In genomic region chr2:74864728-74865722, GRCh38 we compare ENCODE assay signal across 1 cellular context.
TF ChIP-seq lines count a peak whose summit lies in the region.

No MANE protein-coding gene starts in this region.

TF ChIP-seq in HepG2, 621 proteins besides CTCF, POLR2A, EP300 and RAD21 (continued from another document and continues in another):
- TF ChIP-seq NFYB (CRISPR knock-in tag; IDR thresholded peaks at IDR 0.05), result no peak
- no peak for TF ChIP-seq ZNF17 (CRISPR knock-in tag; IDR thresholded peaks at IDR 0.05)
- TF ChIP-seq ZNF567 (CRISPR knock-in tag; IDR thresholded peaks at IDR 0.05; ENCODE audit: borderline replicate concordance), result 0 out of 2 replicates have a peak, but pooled peaks have one; percentile 25
- TF ChIP-seq NFE2 (CRISPR knock-in tag; IDR thresholded peaks at IDR 0.05), result peak; percentile 56; the same call in 1 of the 2 replicates
- TF ChIP-seq NFKB2 (CRISPR knock-in tag; IDR thresholded peaks at IDR 0.05; ENCODE audit: borderline replicate concordance), result no peak
- TF ChIP-seq MATR3 (CRISPR knock-in tag; IDR thresholded peaks at IDR 0.05), result no peak
- TF ChIP-seq, protein P1, sequence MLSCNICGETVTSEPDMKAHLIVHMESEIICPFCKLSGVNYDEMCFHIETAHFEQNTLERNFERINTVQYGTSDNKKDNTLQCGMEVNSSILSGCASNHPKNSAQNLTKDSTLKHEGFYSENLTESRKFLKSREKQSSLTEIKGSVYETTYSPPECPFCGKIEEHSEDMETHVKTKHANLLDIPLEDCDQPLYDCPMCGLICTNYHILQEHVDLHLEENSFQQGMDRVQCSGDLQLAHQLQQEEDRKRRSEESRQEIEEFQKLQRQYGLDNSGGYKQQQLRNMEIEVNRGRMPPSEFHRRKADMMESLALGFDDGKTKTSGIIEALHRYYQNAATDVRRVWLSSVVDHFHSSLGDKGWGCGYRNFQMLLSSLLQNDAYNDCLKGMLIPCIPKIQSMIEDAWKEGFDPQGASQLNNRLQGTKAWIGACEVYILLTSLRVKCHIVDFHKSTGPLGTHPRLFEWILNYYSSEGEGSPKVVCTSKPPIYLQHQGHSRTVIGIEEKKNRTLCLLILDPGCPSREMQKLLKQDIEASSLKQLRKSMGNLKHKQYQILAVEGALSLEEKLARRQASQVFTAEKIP (CRISPR knock-in tag; IDR thresholded peaks at IDR 0.05; ENCODE audit: borderline replicate concordance), result no peak
- no peak for TF ChIP-seq ZNF468 (CRISPR knock-in tag; IDR thresholded peaks at IDR 0.05)
- no peak for TF ChIP-seq ZNF121 (CRISPR knock-in tag; IDR thresholded peaks at IDR 0.05)
- no peak for TF ChIP-seq JDP2 (CRISPR knock-in tag; IDR thresholded peaks at IDR 0.05; ENCODE audit: borderline replicate concordance)
- TF ChIP-seq HDAC2 (CRISPR knock-in tag; IDR thresholded peaks at IDR 0.05), result 0 out of 2 replicates have a peak, but pooled peaks have one; percentile 6
- no peak for TF ChIP-seq PHF21A (CRISPR knock-in tag; IDR thresholded peaks at IDR 0.05)
- TF ChIP-seq MTA1 (CRISPR knock-in tag; IDR thresholded peaks at IDR 0.05; ENCODE audit: borderline replicate concordance), result no peak
- TF ChIP-seq ZSCAN29 (CRISPR knock-in tag; conservative IDR thresholded peaks at IDR 0.05), result no peak
- TF ChIP-seq ZNF790 (CRISPR knock-in tag; IDR thresholded peaks at IDR 0.05; ENCODE audit: borderline replicate concordance), result no peak
- TF ChIP-seq DZIP1 (CRISPR knock-in tag; IDR thresholded peaks at IDR 0.05), result no peak
- TF ChIP-seq SP4 (CRISPR knock-in tag; IDR thresholded peaks at IDR 0.05), result no peak
- no peak for TF ChIP-seq ZFY (CRISPR knock-in tag; IDR thresholded peaks at IDR 0.05)
- TF ChIP-seq MAFK (conservative IDR thresholded peaks at IDR 0.05 in 1 of 2, IDR thresholded peaks at IDR 0.05 in 1 of 2; ENCODE audit: low read length in 2 of 2), result peak; percentile 77 to 82; a peak in 3 of 4 replicates
- no peak for TF ChIP-seq ATF7 (IDR thresholded peaks at IDR 0.05)
- no peak for TF ChIP-seq ATF7 (CRISPR knock-in tag; IDR thresholded peaks at IDR 0.05)
- no peak for TF ChIP-seq TP53 (CRISPR knock-in tag; conservative IDR thresholded peaks at IDR 0.05)
- peak; percentile 9 for TF ChIP-seq RBM22 (optimal IDR thresholded peaks at IDR 0.05; ENCODE audit: low read length)
- TF ChIP-seq TBX3 (IDR thresholded peaks at IDR 0.05; ENCODE audit: borderline replicate concordance), result no peak
- 0 out of 2 replicates have a peak, but pooled peaks have one; percentile 15 for TF ChIP-seq ZNF558 (CRISPR knock-in tag; IDR thresholded peaks at IDR 0.05; ENCODE audit: borderline replicate concordance)
- no peak for TF ChIP-seq ZNF232 (CRISPR knock-in tag; IDR thresholded peaks at IDR 0.05; ENCODE audit: borderline replicate concordance)
- TF ChIP-seq CBX5 (CRISPR knock-in tag; IDR thresholded peaks at IDR 0.05; ENCODE audit: borderline replicate concordance), result no peak
- TF ChIP-seq MBNL3 (CRISPR knock-in tag; conservative IDR thresholded peaks at IDR 0.05), result no peak
- no peak for TF ChIP-seq MYNN (CRISPR knock-in tag; IDR thresholded peaks at IDR 0.05; ENCODE audit: low read depth)
- TF ChIP-seq, protein P2, sequence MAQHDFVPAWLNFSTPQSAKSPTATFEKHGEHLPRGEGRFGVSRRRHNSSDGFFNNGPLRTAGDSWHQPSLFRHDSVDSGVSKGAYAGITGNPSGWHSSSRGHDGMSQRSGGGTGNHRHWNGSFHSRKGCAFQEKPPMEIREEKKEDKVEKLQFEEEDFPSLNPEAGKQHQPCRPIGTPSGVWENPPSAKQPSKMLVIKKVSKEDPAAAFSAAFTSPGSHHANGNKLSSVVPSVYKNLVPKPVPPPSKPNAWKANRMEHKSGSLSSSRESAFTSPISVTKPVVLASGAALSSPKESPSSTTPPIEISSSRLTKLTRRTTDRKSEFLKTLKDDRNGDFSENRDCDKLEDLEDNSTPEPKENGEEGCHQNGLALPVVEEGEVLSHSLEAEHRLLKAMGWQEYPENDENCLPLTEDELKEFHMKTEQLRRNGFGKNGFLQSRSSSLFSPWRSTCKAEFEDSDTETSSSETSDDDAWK (CRISPR knock-in tag; IDR thresholded peaks at IDR 0.05), result no peak
- peak; percentile 54; the same call in 1 of the 2 replicates for TF ChIP-seq ZNF263 (CRISPR knock-in tag; IDR thresholded peaks at IDR 0.05)
- TF ChIP-seq KLF9 (CRISPR knock-in tag; IDR thresholded peaks at IDR 0.05; ENCODE audit: low read depth), result no peak
- TF ChIP-seq ZNF274 (CRISPR knock-in tag; IDR thresholded peaks at IDR 0.05), result 0 out of 2 replicates have a peak, but pooled peaks have one; percentile 29
- no peak for TF ChIP-seq ZSCAN21 (CRISPR knock-in tag; IDR thresholded peaks at IDR 0.05; ENCODE audit: borderline replicate concordance)
- no peak for TF ChIP-seq SETDB1 (CRISPR knock-in tag; IDR thresholded peaks at IDR 0.05; ENCODE audit: borderline replicate concordance)
- TF ChIP-seq, protein P3, sequence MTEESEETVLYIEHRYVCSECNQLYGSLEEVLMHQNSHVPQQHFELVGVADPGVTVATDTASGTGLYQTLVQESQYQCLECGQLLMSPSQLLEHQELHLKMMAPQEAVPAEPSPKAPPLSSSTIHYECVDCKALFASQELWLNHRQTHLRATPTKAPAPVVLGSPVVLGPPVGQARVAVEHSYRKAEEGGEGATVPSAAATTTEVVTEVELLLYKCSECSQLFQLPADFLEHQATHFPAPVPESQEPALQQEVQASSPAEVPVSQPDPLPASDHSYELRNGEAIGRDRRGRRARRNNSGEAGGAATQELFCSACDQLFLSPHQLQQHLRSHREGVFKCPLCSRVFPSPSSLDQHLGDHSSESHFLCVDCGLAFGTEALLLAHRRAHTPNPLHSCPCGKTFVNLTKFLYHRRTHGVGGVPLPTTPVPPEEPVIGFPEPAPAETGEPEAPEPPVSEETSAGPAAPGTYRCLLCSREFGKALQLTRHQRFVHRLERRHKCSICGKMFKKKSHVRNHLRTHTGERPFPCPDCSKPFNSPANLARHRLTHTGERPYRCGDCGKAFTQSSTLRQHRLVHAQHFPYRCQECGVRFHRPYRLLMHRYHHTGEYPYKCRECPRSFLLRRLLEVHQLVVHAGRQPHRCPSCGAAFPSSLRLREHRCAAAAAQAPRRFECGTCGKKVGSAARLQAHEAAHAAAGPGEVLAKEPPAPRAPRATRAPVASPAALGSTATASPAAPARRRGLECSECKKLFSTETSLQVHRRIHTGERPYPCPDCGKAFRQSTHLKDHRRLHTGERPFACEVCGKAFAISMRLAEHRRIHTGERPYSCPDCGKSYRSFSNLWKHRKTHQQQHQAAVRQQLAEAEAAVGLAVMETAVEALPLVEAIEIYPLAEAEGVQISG (CRISPR knock-in tag; IDR thresholded peaks at IDR 0.05), result no peak
- TF ChIP-seq, protein P4, sequence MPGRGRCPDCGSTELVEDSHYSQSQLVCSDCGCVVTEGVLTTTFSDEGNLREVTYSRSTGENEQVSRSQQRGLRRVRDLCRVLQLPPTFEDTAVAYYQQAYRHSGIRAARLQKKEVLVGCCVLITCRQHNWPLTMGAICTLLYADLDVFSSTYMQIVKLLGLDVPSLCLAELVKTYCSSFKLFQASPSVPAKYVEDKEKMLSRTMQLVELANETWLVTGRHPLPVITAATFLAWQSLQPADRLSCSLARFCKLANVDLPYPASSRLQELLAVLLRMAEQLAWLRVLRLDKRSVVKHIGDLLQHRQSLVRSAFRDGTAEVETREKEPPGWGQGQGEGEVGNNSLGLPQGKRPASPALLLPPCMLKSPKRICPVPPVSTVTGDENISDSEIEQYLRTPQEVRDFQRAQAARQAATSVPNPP (CRISPR knock-in tag; IDR thresholded peaks at IDR 0.05), result no peak
- TF ChIP-seq, protein P5, sequence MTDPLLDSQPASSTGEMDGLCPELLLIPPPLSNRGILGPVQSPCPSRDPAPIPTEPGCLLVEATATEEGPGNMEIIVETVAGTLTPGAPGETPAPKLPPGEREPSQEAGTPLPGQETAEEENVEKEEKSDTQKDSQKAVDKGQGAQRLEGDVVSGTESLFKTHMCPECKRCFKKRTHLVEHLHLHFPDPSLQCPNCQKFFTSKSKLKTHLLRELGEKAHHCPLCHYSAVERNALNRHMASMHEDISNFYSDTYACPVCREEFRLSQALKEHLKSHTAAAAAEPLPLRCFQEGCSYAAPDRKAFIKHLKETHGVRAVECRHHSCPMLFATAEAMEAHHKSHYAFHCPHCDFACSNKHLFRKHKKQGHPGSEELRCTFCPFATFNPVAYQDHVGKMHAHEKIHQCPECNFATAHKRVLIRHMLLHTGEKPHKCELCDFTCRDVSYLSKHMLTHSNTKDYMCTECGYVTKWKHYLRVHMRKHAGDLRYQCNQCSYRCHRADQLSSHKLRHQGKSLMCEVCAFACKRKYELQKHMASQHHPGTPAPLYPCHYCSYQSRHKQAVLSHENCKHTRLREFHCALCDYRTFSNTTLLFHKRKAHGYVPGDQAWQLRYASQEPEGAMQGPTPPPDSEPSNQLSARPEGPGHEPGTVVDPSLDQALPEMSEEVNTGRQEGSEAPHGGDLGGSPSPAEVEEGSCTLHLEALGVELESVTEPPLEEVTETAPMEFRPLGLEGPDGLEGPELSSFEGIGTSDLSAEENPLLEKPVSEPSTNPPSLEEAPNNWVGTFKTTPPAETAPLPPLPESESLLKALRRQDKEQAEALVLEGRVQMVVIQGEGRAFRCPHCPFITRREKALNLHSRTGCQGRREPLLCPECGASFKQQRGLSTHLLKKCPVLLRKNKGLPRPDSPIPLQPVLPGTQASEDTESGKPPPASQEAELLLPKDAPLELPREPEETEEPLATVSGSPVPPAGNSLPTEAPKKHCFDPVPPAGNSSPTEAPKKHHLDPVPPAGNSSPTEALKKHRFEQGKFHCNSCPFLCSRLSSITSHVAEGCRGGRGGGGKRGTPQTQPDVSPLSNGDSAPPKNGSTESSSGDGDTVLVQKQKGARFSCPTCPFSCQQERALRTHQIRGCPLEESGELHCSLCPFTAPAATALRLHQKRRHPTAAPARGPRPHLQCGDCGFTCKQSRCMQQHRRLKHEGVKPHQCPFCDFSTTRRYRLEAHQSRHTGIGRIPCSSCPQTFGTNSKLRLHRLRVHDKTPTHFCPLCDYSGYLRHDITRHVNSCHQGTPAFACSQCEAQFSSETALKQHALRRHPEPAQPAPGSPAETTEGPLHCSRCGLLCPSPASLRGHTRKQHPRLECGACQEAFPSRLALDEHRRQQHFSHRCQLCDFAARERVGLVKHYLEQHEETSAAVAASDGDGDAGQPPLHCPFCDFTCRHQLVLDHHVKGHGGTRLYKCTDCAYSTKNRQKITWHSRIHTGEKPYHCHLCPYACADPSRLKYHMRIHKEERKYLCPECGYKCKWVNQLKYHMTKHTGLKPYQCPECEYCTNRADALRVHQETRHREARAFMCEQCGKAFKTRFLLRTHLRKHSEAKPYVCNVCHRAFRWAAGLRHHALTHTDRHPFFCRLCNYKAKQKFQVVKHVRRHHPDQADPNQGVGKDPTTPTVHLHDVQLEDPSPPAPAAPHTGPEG (CRISPR knock-in tag; IDR thresholded peaks at IDR 0.05), result no peak
- no peak for TF ChIP-seq ZNF512 (CRISPR knock-in tag; IDR thresholded peaks at IDR 0.05)
- TF ChIP-seq HIVEP1 (CRISPR knock-in tag; IDR thresholded peaks at IDR 0.05), result peak; percentile 51; the same call in 1 of the 2 replicates
- TF ChIP-seq, protein P6, sequence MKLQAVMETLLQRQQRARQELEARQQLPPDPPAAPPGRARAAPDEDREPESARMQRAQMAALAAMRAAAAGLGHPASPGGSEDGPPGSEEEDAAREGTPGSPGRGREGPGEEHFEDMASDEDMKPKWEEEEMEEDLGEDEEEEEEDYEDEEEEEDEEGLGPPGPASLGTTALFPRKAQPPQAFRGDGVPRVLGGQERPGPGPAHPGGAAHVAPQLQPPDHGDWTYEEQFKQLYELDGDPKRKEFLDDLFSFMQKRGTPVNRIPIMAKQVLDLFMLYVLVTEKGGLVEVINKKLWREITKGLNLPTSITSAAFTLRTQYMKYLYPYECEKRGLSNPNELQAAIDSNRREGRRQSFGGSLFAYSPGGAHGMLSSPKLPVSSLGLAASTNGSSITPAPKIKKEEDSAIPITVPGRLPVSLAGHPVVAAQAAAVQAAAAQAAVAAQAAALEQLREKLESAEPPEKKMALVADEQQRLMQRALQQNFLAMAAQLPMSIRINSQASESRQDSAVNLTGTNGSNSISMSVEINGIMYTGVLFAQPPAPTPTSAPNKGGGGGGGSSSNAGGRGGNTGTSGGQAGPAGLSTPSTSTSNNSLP (IDR thresholded peaks at IDR 0.05; ENCODE audit: low read depth, low read length), result no peak
- no peak for TF ChIP-seq SOX6 (IDR thresholded peaks at IDR 0.05)
- no peak for TF ChIP-seq SOX6 (CRISPR knock-in tag; IDR thresholded peaks at IDR 0.05)
- no peak for TF ChIP-seq ZNF766 (CRISPR knock-in tag; IDR thresholded peaks at IDR 0.05; ENCODE audit: borderline replicate concordance)
- TF ChIP-seq ZNF557 (CRISPR knock-in tag; IDR thresholded peaks at IDR 0.05), result no peak
- no peak for TF ChIP-seq AGO2 (optimal IDR thresholded peaks at IDR 0.05; ENCODE audit: low read depth, low read length)
- no peak for TF ChIP-seq RBFOX2 (IDR thresholded peaks at IDR 0.05; ENCODE audit: low read depth, low read length)
